ENCODE assay signal across 10 cellular contexts in genomic region chr2:64137996-64138395, GRCh38. TPM values are rescaled to one million over a fixed set of nuclear protein-coding genes. Genes with fewer than 3 reads are reported as not detected.
A peak's percentile ranks its signal among the peaks of the same experiment; 100 is the strongest.
DNase-seq lines count a peak whose midpoint lies in the region; ATAC-seq and TF ChIP-seq lines count a peak whose summit lies in the region.
"Had no signal": no experiment of that assay in that cellular context is flagged by ENCODE, and none has a peak within 500 bp of the region (broad histone marks: within the 10 kb centered on the region; RNA-seq: fewer than 3 reads in every experiment).

No MANE protein-coding gene starts in this region.

- H3K9me3 Mint-ChIP-seq in H9 (no peaks in the 10 kb centered on the region; a peak in 1 of 5 replicates), MCF 10A (ENCODE audit: unreplicated experiment) (no peaks in the 10 kb centered on the region), nephron progenitor cell (no peaks in the 10 kb centered on the region)
- H3K9me3 Mint-ChIP-seq in natural killer cell treated with Interleukin-12 subunit alpha and Interleukin-12 subunit beta and Interleukin-15 and Interleukin-18, amount 100 ng/mL, for 72 hours, result no peaks in the 10 kb centered on the region

- peaks cover 27% of the 10 kb centered on the region; the same call in 1 of the 2 replicates for H3K79me2 ChIP-seq in H9 (ENCODE audit: insufficient read depth, low read length)

- H3K4me1 Mint-ChIP-seq in H9 (peaks cover 67 to 69% of the 10 kb centered on the region in 2 experiments), MCF 10A (ENCODE audit: insufficient read depth, unreplicated experiment) (peaks cover 51% of the 10 kb centered on the region), nephron progenitor cell (peaks cover 50% of the 10 kb centered on the region)
- H3K4me1 Mint-ChIP-seq in natural killer cell treated with Interleukin-12 subunit alpha and Interleukin-12 subunit beta and Interleukin-15 and Interleukin-18, amount 100 ng/mL, for 72 hours (ENCODE audit: low read depth in 2 of 2), result peaks cover 38 to 55% of the 10 kb centered on the region in 2 donors

- no peak overlapping the region for H2BK12ac ChIP-seq in H9 (ENCODE audit: insufficient read length, low read depth, low read length)

- no peak overlapping the region for H3K56ac ChIP-seq in H9 (ENCODE audit: insufficient read length, low read depth, low read length)

- no peak overlapping the region; a peak in 1 of 5 replicates for H3K4me3 Mint-ChIP-seq in H9
- H3K4me3 Mint-ChIP-seq in MCF 10A (ENCODE audit: unreplicated experiment), result no peak overlapping the region
- H3K4me3 Mint-ChIP-seq in nephron progenitor cell, result no peak overlapping the region
- H3K4me3 Mint-ChIP-seq in natural killer cell treated with Interleukin-12 subunit alpha and Interleukin-12 subunit beta and Interleukin-15 and Interleukin-18, amount 100 ng/mL, for 72 hours, result no peak overlapping the region

- no peak overlapping the region for H2BK20ac ChIP-seq in H9 (ENCODE audit: low read depth, low read length, poor library complexity, severe bottlenecking)

- no peaks in the 10 kb centered on the region for H3K23me2 ChIP-seq in H9 (ENCODE audit: insufficient read length, low read depth, low read length, poor library complexity, severe bottlenecking)

- peaks cover 4 to 100% (median 50%) of the 10 kb centered on the region in 11 experiments; a peak in 15 of 22 replicates for H4K20me1 ChIP-seq in BLaER1 treated with 17β-estradiol and CSF1 and Interleukin-3, amounts not matched to agents 10 nM and 100 nM
- H4K20me1 ChIP-seq in H9 (ENCODE audit: control insufficient read depth, insufficient read depth, insufficient read length), result no peaks in the 10 kb centered on the region

- H3K4ac ChIP-seq in H9 (ENCODE audit: low read depth, low read length), result no peak overlapping the region

- H3K27ac Mint-ChIP-seq in H9 (peak overlapping the region; percentile 6 to 48 (median 13); a peak in 3 of 7 replicates), MCF 10A (ENCODE audit: low read depth, unreplicated experiment) (peak overlapping the region; percentile 80), nephron progenitor cell (peak overlapping the region; percentile 6)
- H3K27ac Mint-ChIP-seq in natural killer cell treated with Interleukin-12 subunit alpha and Interleukin-12 subunit beta and Interleukin-15 and Interleukin-18, amount 100 ng/mL, for 72 hours, result peak overlapping the region in 1 of 2 donors; percentile 68

- H3K27me3 Mint-ChIP-seq in H9 (ENCODE audit: low read depth), result no peaks in the 10 kb centered on the region
- no peaks in the 10 kb centered on the region for H3K27me3 Mint-ChIP-seq in MCF 10A (ENCODE audit: insufficient read depth, unreplicated experiment)
- H3K27me3 Mint-ChIP-seq in nephron progenitor cell (ENCODE audit: low read depth, poor library complexity), result no peaks in the 10 kb centered on the region
- no peaks in the 10 kb centered on the region for H3K27me3 Mint-ChIP-seq in natural killer cell treated with Interleukin-12 subunit alpha and Interleukin-12 subunit beta and Interleukin-15 and Interleukin-18, amount 100 ng/mL, for 72 hours

- H3K79me1 ChIP-seq in H9 (ENCODE audit: insufficient read depth, low read depth, low read length, poor library complexity, severe bottlenecking), result peaks cover 11% of the 10 kb centered on the region

- POLR2A ChIA-PET in MCF 10A (lab: Yijun Ruan, JAX), result interaction anchor here (0.5 to 1.5 kb wide), 8 partner anchors 11 to 1314 kb away, joined by 3 to 5 read pairs (median 4); no protein-coding TSS in a partner anchor

- H3K27me3 ChIP-seq in BLaER1 treated with 17β-estradiol and CSF1 and Interleukin-3, amounts not matched to agents 10 nM and 100 nM, result no peaks in the 10 kb centered on the region
- no peaks in the 10 kb centered on the region for H3K27me3 ChIP-seq in H9 (ENCODE audit: insufficient read depth, low read length)

- no peak overlapping the region for H4K91ac ChIP-seq in H9 (ENCODE audit: insufficient read length, low read depth, low read length)

- H3K27ac ChIP-seq in BLaER1 treated with 17β-estradiol and CSF1 and Interleukin-3, amounts not matched to agents 10 nM and 100 nM, result peak overlapping the region in 5 of 11 experiments; percentile 24 to 77 (median 65); a peak in 9 of 22 replicates
- H3K27ac ChIP-seq in H9 (ENCODE audit: insufficient read length, low read depth, low read length), result no peak overlapping the region

- H2AK5ac ChIP-seq in H9 (ENCODE audit: insufficient read length, low read length), result no peak overlapping the region

- BruUV-seq in MCF 10A (replicated peaks; lab: Mats Ljungman, UMichigan), result no TSS peak

- CTCF ChIA-PET in MCF 10A (lab: Yijun Ruan, JAX), result interaction anchor here (0.6 to 1.0 kb wide), 2 partner anchors 92 to 336 kb away, joined by 3 read pairs; no protein-coding TSS in a partner anchor

- H3K4me1 ChIP-seq in BLaER1 treated with 17β-estradiol and CSF1 and Interleukin-3, amounts not matched to agents 10 nM and 100 nM, result peaks cover 39 to 77% (median 56%) of the 10 kb centered on the region in 10 experiments
- H3K4me1 ChIP-seq in H9 (ENCODE audit: insufficient read depth, low read length), result peaks cover 3% of the 10 kb centered on the region; the same call in 1 of the 2 replicates

- intact Hi-C loops in MCF 10A (cut with micrococcal nuclease), result no loop called here

- TF ChIP-seq CTCF in H9 (conservative IDR thresholded peaks at IDR 0.05) (no peak), MCF 10A (IDR thresholded peaks at IDR 0.05; ENCODE audit: unreplicated experiment) (no peak), nephron progenitor cell (IDR thresholded peaks at IDR 0.05) (no peak)

- H3K36me3 ChIP-seq in BLaER1 treated with 17β-estradiol and CSF1 and Interleukin-3, amounts not matched to agents 10 nM and 100 nM, result peaks cover 0 to 93% (median 14%) of the 10 kb centered on the region in 11 experiments; a peak in 13 of 22 replicates

- no peak overlapping the region for H3K18ac ChIP-seq in H9 (ENCODE audit: insufficient read length, low read depth, low read length)

- no peak for ATAC-seq in natural killer cell treated with Interleukin-12 subunit alpha and Interleukin-12 subunit beta and Interleukin-15 and Interleukin-18, amount 100 ng/mL, for 72 hours

- no peak overlapping the region for H2BK120ac ChIP-seq in H9 (ENCODE audit: low read depth, low read length, poor library complexity, severe bottlenecking)

- H2AFZ ChIP-seq in H9 (ENCODE audit: low read length), result no peak overlapping the region

- no peak overlapping the region for H2BK15ac ChIP-seq in H9 (ENCODE audit: low read depth, low read length)

- no peak overlapping the region for H4K5ac ChIP-seq in H9 (ENCODE audit: insufficient read length, low read depth, low read length)

- H3T11ph ChIP-seq in H9 (ENCODE audit: low read length), result no peak overlapping the region

- peak overlapping the region in 2 of 10 experiments; percentile 86 to 92; a peak in 4 of 20 replicates for H3K4me3 ChIP-seq in BLaER1 treated with 17β-estradiol and CSF1 and Interleukin-3, amounts not matched to agents 10 nM and 100 nM

- H2BK5ac ChIP-seq in H9 (ENCODE audit: insufficient read length, low read length), result no peak overlapping the region

- H3K36me3 Mint-ChIP-seq in H9 (ENCODE audit: insufficient read depth in 1 of 3, low read depth in 3 of 3) (peaks cover 9 to 19% (median 10%) of the 10 kb centered on the region in 3 experiments), MCF 10A (ENCODE audit: insufficient read depth, unreplicated experiment) (no peaks in the 10 kb centered on the region), nephron progenitor cell (ENCODE audit: low read depth) (peaks cover 22% of the 10 kb centered on the region)
- peaks cover 2% of the 10 kb centered on the region for H3K36me3 Mint-ChIP-seq in natural killer cell treated with Interleukin-12 subunit alpha and Interleukin-12 subunit beta and Interleukin-15 and Interleukin-18, amount 100 ng/mL, for 72 hours

- DNase-seq in H9 (no peak), MCF 10A (ENCODE audit: unreplicated experiment) (no peak), nephron progenitor cell (no peak), NCI-H510A treated with DMSO at 0.1 percent for 48 hours (lab: John Stamatoyannopoulos, UW) (no peak), NCI-H82 (lab: John Stamatoyannopoulos, UW) (no peak)
- DNase-seq in stimulated activated CD4-positive, alpha-beta T cell treated with anti-CD3 and anti-CD28 coated beads, Interleukin-12 subunit alpha, Interleukin-12 subunit beta, amount 100 ng/mL, for 4 hours, result no peak
- no peak for DNase-seq in natural killer cell treated with Interleukin-12 subunit alpha and Interleukin-12 subunit beta and Interleukin-15 and Interleukin-18, amount 100 ng/mL, for 72 hours (ENCODE audit: low spot score)
- DNase-seq: posterior cingulate gyrus, T-helper 2 cell had no signal

- H3K23ac ChIP-seq in H9 (ENCODE audit: insufficient read length, low read depth, low read length), result no peak overlapping the region

- no peak overlapping the region for H4K8ac ChIP-seq in H9 (replicated peaks; ENCODE audit: insufficient read length, low read depth, low read length)

- WGBS in H9 (ENCODE audit: extremely low coverage, insufficient read length, low lambda C conversion rate), result no CpG with 5 or more reads among the region's 3 CpGs

- H3K9me3 ChIP-seq in BLaER1 treated with 17β-estradiol and CSF1 and Interleukin-3, amounts not matched to agents 10 nM and 100 nM (replicated peaks in 1 of 11), result no peaks in the 10 kb centered on the region
- no peaks in the 10 kb centered on the region for H3K9me3 ChIP-seq in H9 (ENCODE audit: control insufficient read depth, low read depth, low read length)

- peak overlapping the region in 7 of 11 experiments; percentile 40 to 99 (median 76); a peak in 15 of 22 replicates for H3K4me2 ChIP-seq in BLaER1 treated with 17β-estradiol and CSF1 and Interleukin-3, amounts not matched to agents 10 nM and 100 nM
- H3K4me2 ChIP-seq in H9 (ENCODE audit: insufficient read depth, insufficient read length, low read length), result no peak overlapping the region

- H3K14ac ChIP-seq in H9 (ENCODE audit: insufficient read depth, low read length), result no peak overlapping the region

- peak overlapping the region in 4 of 11 experiments; percentile 6 to 98 (median 48); a peak in 6 of 22 replicates for H3K9ac ChIP-seq in BLaER1 treated with 17β-estradiol and CSF1 and Interleukin-3, amounts not matched to agents 10 nM and 100 nM
- H3K9ac ChIP-seq in H9 (ENCODE audit: extremely low read depth, insufficient read length, low read length), result no peak overlapping the region

RNA-seq across cellular contexts. Expression of gene PELI1, which starts 6.2 kb away (rescaled TPM):
- total RNA-seq in H9 (2021) (61.0 and 65.1 TPM in 2 replicates), MCF 10A (2022) (13.5 and 16.3 TPM in 2 replicates)
- total RNA-seq in natural killer cell treated with Interleukin-12 subunit alpha and Interleukin-12 subunit beta and Interleukin-15 and Interleukin-18, amount 100 ng/mL, for 72 hours, result 10 to 100 TPM; 51.1 to 64.1 TPM
